Comparison of ENCODE assay signal across 32 cellular contexts in the genomic region with DNA sequence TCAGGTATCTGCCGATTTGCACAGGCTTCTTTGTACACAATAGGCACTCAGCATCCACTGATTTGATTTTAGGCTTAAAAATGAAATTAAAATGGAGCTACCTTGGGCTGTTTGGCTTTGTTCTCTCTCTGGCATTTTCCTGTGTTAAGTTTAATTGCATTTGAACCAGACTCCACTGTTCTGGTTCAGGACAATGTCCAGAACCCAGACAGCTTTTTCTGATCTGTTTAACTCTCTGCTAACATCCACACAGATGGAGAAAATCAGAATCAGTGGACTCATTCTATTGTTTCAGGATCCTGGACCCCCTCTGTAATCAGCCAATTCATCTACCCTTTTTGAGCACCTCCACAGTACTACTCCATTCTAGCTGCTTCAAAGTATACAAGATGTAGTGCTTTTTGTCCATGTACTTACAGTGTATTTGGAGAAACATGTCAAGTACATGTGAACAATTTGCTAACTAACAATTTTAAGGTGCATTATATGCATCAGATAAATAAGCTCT.
"Had no signal": no experiment of that assay in that cellular context is flagged by ENCODE, and none has a peak within 500 bp of the region (broad histone marks: within the 10 kb centered on the region; RNA-seq: fewer than 3 reads in every experiment).

No MANE protein-coding gene starts in this region.

- H3K27ac Mint-ChIP-seq: activated B cell treated with CpG ODN at 0.5 μM for 24 hours; activated CD4-positive, alpha-beta memory T cell treated with anti-CD3 and anti-CD28 coated beads for 36 hours; activated CD4-positive, alpha-beta T cell treated with anti-CD3 and anti-CD28 coated beads, Interleukin-2, amount 10 ng/mL, durations not matched to agents 24 days and 14 days; activated CD8-positive, alpha-beta T cell treated with anti-CD3 and anti-CD28 coated beads for 36 hours; activated naive CD4-positive, alpha-beta T cell treated with anti-CD3 and anti-CD28 coated beads for 36 hours; activated naive CD4-positive, alpha-beta T cell treated with anti-CD3 and anti-CD28 coated beads, Interleukin-2, amount 50 U/mL, for 72 hours; activated naive CD8-positive, alpha-beta T cell treated with anti-CD3 and anti-CD28 coated beads for 36 hours; activated T-cell treated with anti-CD3 and anti-CD28 coated beads, Interleukin-2, amount 50 U/mL, for 24 hours; activated T-helper 2 cell treated with anti-CD3 and anti-CD28 coated beads, Interferon-gamma antibody, Interleukin-2, Interleukin-4, amounts not matched to agents 10 μg/mL and 5 μg/mL and 100 μg/mL, durations not matched to agents 14 hours and 24 hours and 36 hours; T-helper 1 cell treated with Interleukin-12 subunit alpha and Interleukin-12 subunit beta and Interleukin-4 antibody, amounts not matched to agents 30 μg/mL and 1 μg/mL, for 36 hours; T-helper 2 cell treated with Interferon-gamma antibody and Interleukin-4, amounts not matched to agents 5 μg/mL and 100 μg/mL, for 36 hours had no signal

- H3K4me3 Mint-ChIP-seq: activated B cell treated with CpG ODN at 0.5 μM for 24 hours; activated CD4-positive, alpha-beta memory T cell treated with anti-CD3 and anti-CD28 coated beads for 36 hours; activated CD4-positive, alpha-beta T cell treated with anti-CD3 and anti-CD28 coated beads, Interleukin-2, amount 10 ng/mL, durations not matched to agents 24 days and 14 days; activated CD8-positive, alpha-beta T cell treated with anti-CD3 and anti-CD28 coated beads for 36 hours; activated naive CD4-positive, alpha-beta T cell treated with anti-CD3 and anti-CD28 coated beads for 36 hours; activated naive CD8-positive, alpha-beta T cell treated with anti-CD3 and anti-CD28 coated beads for 36 hours; activated T-cell treated with anti-CD3 and anti-CD28 coated beads, Interleukin-2, amount 50 U/mL, for 24 hours; T-helper 1 cell treated with Interleukin-12 subunit alpha and Interleukin-12 subunit beta and Interleukin-4 antibody, amounts not matched to agents 30 μg/mL and 1 μg/mL, for 36 hours; T-helper 2 cell treated with Interferon-gamma antibody and Interleukin-4, amounts not matched to agents 5 μg/mL and 100 μg/mL, for 36 hours had no signal

- H3K36me3 ChIP-seq: adrenal gland, brain microvascular endothelial cell, breast epithelium had no signal

- H3K27ac ChIP-seq: adrenal gland, body of pancreas, brain microvascular endothelial cell, breast epithelium, VCaP had no signal

- H3K4me1 Mint-ChIP-seq: activated B cell treated with CpG ODN at 0.5 μM for 24 hours; activated CD4-positive, alpha-beta T cell treated with anti-CD3 and anti-CD28 coated beads, Interleukin-2, amount 10 ng/mL, durations not matched to agents 24 days and 14 days; activated naive CD8-positive, alpha-beta T cell treated with anti-CD3 and anti-CD28 coated beads for 36 hours had no signal

- H3K9me3 ChIP-seq: adrenal gland, body of pancreas, breast epithelium had no signal

- H3K4me1 ChIP-seq: body of pancreas, breast epithelium had no signal

- H3K9me3 Mint-ChIP-seq: activated B cell treated with CpG ODN at 0.5 μM for 24 hours; activated CD4-positive, alpha-beta memory T cell treated with anti-CD3 and anti-CD28 coated beads for 36 hours; activated CD4-positive, alpha-beta T cell treated with anti-CD3 and anti-CD28 coated beads, Interleukin-2, amount 10 ng/mL, durations not matched to agents 24 days and 14 days; activated CD8-positive, alpha-beta T cell treated with anti-CD3 and anti-CD28 coated beads for 36 hours; activated naive CD4-positive, alpha-beta T cell treated with anti-CD3 and anti-CD28 coated beads for 36 hours; activated naive CD4-positive, alpha-beta T cell treated with anti-CD3 and anti-CD28 coated beads, Interleukin-2, amount 50 U/mL, for 72 hours; activated naive CD8-positive, alpha-beta T cell treated with anti-CD3 and anti-CD28 coated beads for 36 hours; activated T-cell treated with anti-CD3 and anti-CD28 coated beads, Interleukin-2, amount 50 U/mL, for 24 hours; activated T-helper 2 cell treated with anti-CD3 and anti-CD28 coated beads, Interferon-gamma antibody, Interleukin-2, Interleukin-4, amounts not matched to agents 10 μg/mL and 5 μg/mL and 100 μg/mL, durations not matched to agents 14 hours and 24 hours and 36 hours; T-helper 1 cell treated with Interleukin-12 subunit alpha and Interleukin-12 subunit beta and Interleukin-4 antibody, amounts not matched to agents 30 μg/mL and 1 μg/mL, for 36 hours; T-helper 2 cell treated with Interferon-gamma antibody and Interleukin-4, amounts not matched to agents 5 μg/mL and 100 μg/mL, for 36 hours had no signal

- H3K36me3 Mint-ChIP-seq: activated CD4-positive, alpha-beta memory T cell treated with anti-CD3 and anti-CD28 coated beads for 36 hours; activated naive CD4-positive, alpha-beta T cell treated with anti-CD3 and anti-CD28 coated beads, Interleukin-2, amount 50 U/mL, for 72 hours; activated naive CD8-positive, alpha-beta T cell treated with anti-CD3 and anti-CD28 coated beads for 36 hours had no signal

- DNase-seq: activated B cell treated with CpG ODN at 0.5 μM for 24 hours; activated CD4-positive, alpha-beta memory T cell treated with anti-CD3 and anti-CD28 coated beads for 36 hours; activated CD4-positive, alpha-beta T cell treated with anti-CD3 and anti-CD28 coated beads for 4 hours; activated CD4-positive, alpha-beta T cell treated with anti-CD3 and anti-CD28 coated beads, Interleukin-2, amount 10 ng/mL, durations not matched to agents 24 days and 14 days; activated CD4-positive, alpha-beta T cell treated with anti-CD3 and anti-CD28 coated beads, Interleukin-2, amount 50 U/mL, for 1 hour; activated CD4-positive, alpha-beta T cell treated with anti-CD3 and anti-CD28 coated beads, Interleukin-2, amount 50 U/mL, for 4 hours; activated CD4-positive, CD25-positive, alpha-beta regulatory T cell treated with anti-CD3 and anti-CD28 coated beads, Interleukin-2, amount 50 U/mL, for 72 hours; activated CD8-positive, alpha-beta memory T cell treated with anti-CD3 and anti-CD28 coated beads, Interleukin-2, amount 50 U/mL, for 4 hours; activated CD8-positive, alpha-beta T cell treated with anti-CD3 and anti-CD28 coated beads for 36 hours; activated effector memory CD4-positive, alpha-beta T cell treated with Interleukin-2 at 50 U/mL for 16 hours; activated gamma-delta T cell treated with Interleukin-2 at 50 U/mL for 16 hours; activated naive CD4-positive, alpha-beta T cell; activated naive CD4-positive, alpha-beta T cell treated with anti-CD3 and anti-CD28 coated beads for 36 hours; activated naive CD4-positive, alpha-beta T cell treated with anti-CD3 and anti-CD28 coated beads, Interleukin-2, amount 50 U/mL, for 16 hours; activated naive CD8-positive, alpha-beta T cell treated with anti-CD3 and anti-CD28 coated beads for 36 hours; activated T-cell treated with anti-CD3 and anti-CD28 coated beads, Interleukin-2, amount 50 U/mL, for 24 hours; activated T-cell treated with anti-CD3 and anti-CD28 coated beads, Interleukin-2, amount 50 U/mL, for 48 hours; adrenal gland; amniotic stem cell; aorta; body of pancreas; brain microvascular endothelial cell; central memory CD4-positive, alpha-beta T cell; T-helper 1 cell; T-helper 2 cell; T-helper 9 cell had no signal

- H3K27me3 ChIP-seq: adrenal gland, body of pancreas, brain microvascular endothelial cell, breast epithelium had no signal

- H3K4me3 ChIP-seq: adrenal gland, body of pancreas, breast epithelium had no signal

- ATAC-seq: activated CD8-positive, alpha-beta T cell treated with anti-CD3 and anti-CD28 coated beads for 36 hours; activated naive CD4-positive, alpha-beta T cell treated with anti-CD3 and anti-CD28 coated beads, Interleukin-2, amount 50 U/mL, for 72 hours; body of pancreas had no signal
